In the genomic region with DNA sequence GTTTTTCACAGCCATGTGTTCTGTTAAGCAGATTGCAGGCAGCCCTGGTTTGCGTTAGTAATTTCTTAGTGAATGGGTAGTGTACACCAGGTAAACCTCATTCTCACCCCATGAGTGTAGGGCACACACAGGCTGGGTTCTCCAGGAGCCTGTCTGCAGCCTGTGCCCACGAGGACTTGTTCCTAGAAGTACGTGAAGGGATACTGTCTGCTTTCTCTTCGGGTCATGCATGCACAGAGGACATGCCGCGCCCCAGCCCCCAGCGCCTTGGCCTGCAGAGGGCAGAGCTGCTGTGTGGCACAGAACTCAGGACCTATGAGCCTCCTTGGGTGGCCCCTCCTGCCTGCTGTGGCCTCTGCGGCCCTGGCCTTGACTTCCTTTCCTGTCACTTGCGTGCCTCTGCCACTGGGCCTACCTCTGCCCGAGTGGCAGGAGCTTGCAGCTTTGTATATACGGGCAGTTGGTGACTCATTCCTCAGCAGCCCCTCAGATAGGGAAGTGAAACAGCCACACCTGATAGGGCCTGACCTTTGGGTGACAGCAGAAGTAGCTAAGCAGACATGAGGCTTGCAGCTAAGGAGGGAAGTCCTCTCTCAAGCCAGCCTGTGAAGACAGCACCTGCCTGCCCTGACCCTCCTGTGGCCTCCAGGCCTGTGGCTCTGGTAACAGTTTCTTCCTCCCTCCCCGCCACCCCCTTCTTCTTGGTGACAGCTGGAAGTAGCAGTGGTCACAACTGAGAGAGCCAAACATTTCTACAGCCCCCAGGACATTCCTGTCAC, we compare ENCODE assay signal across 9 cellular contexts. TPM values are rescaled to one million over a fixed set of nuclear protein-coding genes. Genes with fewer than 3 reads are reported as not detected.
DNase-seq lines count a peak whose midpoint lies in the region; ATAC-seq and TF ChIP-seq lines count a peak whose summit lies in the region.
"Had no signal": no experiment of that assay in that cellular context is flagged by ENCODE, and none has a peak within 500 bp of the region (broad histone marks: within the 10 kb centered on the region; RNA-seq: fewer than 3 reads in every experiment).

No MANE protein-coding gene starts in this region.

- no peak for TF ChIP-seq CTCF in CD4-positive, alpha-beta T cell (IDR thresholded peaks at IDR 0.05)
- peak; percentile 45 for TF ChIP-seq CTCF in astrocyte of the spinal cord (IDR thresholded peaks at IDR 0.05; ENCODE audit: low read depth, low read length)

- intact Hi-C loops in CD4-positive, alpha-beta T cell (cut with DNase I, micrococcal nuclease), result no loop called here

- H3K4me3 ChIP-seq in astrocyte of the spinal cord (ENCODE audit: low read depth, low read length), result no peak overlapping the region
- H3K4me3 ChIP-seq: SK-N-MC had no signal

- H3K27ac Mint-ChIP-seq in CD4-positive, alpha-beta T cell, result peak overlapping the region; percentile 39
- H3K27ac Mint-ChIP-seq in T-helper 17 cell, result peak overlapping the region; percentile 65

- peaks cover 18% of the 10 kb centered on the region for H3K36me3 Mint-ChIP-seq in CD4-positive, alpha-beta T cell (ENCODE audit: low read depth)
- H3K36me3 Mint-ChIP-seq in T-helper 17 cell (ENCODE audit: low read depth), result peaks cover 2% of the 10 kb centered on the region

- no peak overlapping the region for H3K27ac ChIP-seq in CD4-positive, alpha-beta T cell (ENCODE audit: low read depth, low read length)
- H3K27ac ChIP-seq: SK-N-MC had no signal

- peaks cover 27% of the 10 kb centered on the region for H3K4me1 Mint-ChIP-seq in CD4-positive, alpha-beta T cell (ENCODE audit: low read depth)
- H3K4me1 Mint-ChIP-seq in T-helper 17 cell, result peaks cover 34% of the 10 kb centered on the region

- CTCF ChIA-PET in CD4-positive, alpha-beta T cell (lab: Charles Lee), result interaction anchor here (0.9 to 1.1 kb wide), 2 partner anchors 14 to 158 kb away, joined by 4 to 7 read pairs; a partner anchor contains a TSS

- no peaks in the 10 kb centered on the region for H3K27me3 Mint-ChIP-seq in CD4-positive, alpha-beta T cell
- H3K27me3 Mint-ChIP-seq in T-helper 17 cell, result no peaks in the 10 kb centered on the region

- in situ Hi-C loops in astrocyte of the spinal cord (cut with HindIII; ENCODE audit: low sequenced_read_pairs), result no loop called here

- H3K4me3 Mint-ChIP-seq in CD4-positive, alpha-beta T cell, result no peak overlapping the region
- H3K4me3 Mint-ChIP-seq in T-helper 17 cell, result peak overlapping the region; percentile 12

- no peaks in the 10 kb centered on the region for H3K27me3 ChIP-seq in CD4-positive, alpha-beta T cell (ENCODE audit: control insufficient read depth, insufficient read depth, low read length)

- H3K9me3 ChIP-seq in CD4-positive, alpha-beta T cell (ENCODE audit: control insufficient read depth, low read length), result no peaks in the 10 kb centered on the region
- H3K9me3 ChIP-seq in T-helper 17 cell (ENCODE audit: control insufficient read depth, low read length, poor library complexity, severe bottlenecking), result no peaks in the 10 kb centered on the region

- H3K9me3 Mint-ChIP-seq in CD4-positive, alpha-beta T cell, result no peaks in the 10 kb centered on the region

- POLR2A ChIA-PET in CD4-positive, alpha-beta T cell (lab: Charles Lee), result interaction anchor here (1.3 kb wide), 1 partner anchor 161 kb away, joined by 4 read pairs; no protein-coding TSS in a partner anchor

- peak; percentile 60 for ATAC-seq in CD4-positive, alpha-beta T cell (ENCODE audit: poor library complexity)
- ATAC-seq in GM19351 (IDR thresholded peaks at IDR 0.05; ENCODE audit: unreplicated experiment) (peak; percentile 76), HG03442 (IDR thresholded peaks at IDR 0.05; ENCODE audit: unreplicated experiment) (peak; percentile 61), T-helper 17 cell (peak; percentile 75)

- DNase-seq in CD4-positive, alpha-beta T cell, result peak in 9 of 10 experiments; percentile 9 to 50 (median 24)
- DNase-seq in T-helper 17 cell (peak in 2 of 3 donors; percentile 21 to 31), astrocyte of the spinal cord (ENCODE audit: low read depth, low spot score) (peak; percentile 29), islet precursor cell (peak; percentile 70), NCI-H1694 (lab: John Stamatoyannopoulos, UW) (no peak)
- peak; percentile 54 to 64 for DNase-seq in stimulated activated CD4-positive, alpha-beta T cell treated with anti-CD3 and anti-CD28 coated beads, Interleukin-2, amount 100 ng/mL, for 24 hours

RNA-seq across cellular contexts. Expression of a gene that starts 19.5 kb away (rescaled TPM):
- total RNA-seq in CD4-positive, alpha-beta T cell, result 1 to 10 TPM; 5.5 to 5.8 TPM
- total RNA-seq in T-helper 17 cell, result 1 to 10 TPM; 8.9 to 9.5 TPM

RNA-seq across cellular contexts. Expression of a gene that starts 47.6 kb away (rescaled TPM):
- 1 to 10 TPM; 5.7 to 6.4 TPM for total RNA-seq in CD4-positive, alpha-beta T cell
- 1 to 10 TPM; 3.9 to 4.3 TPM for total RNA-seq in T-helper 17 cell
